8 cellular contexts compared by ENCODE assay signal in the genomic region with DNA sequence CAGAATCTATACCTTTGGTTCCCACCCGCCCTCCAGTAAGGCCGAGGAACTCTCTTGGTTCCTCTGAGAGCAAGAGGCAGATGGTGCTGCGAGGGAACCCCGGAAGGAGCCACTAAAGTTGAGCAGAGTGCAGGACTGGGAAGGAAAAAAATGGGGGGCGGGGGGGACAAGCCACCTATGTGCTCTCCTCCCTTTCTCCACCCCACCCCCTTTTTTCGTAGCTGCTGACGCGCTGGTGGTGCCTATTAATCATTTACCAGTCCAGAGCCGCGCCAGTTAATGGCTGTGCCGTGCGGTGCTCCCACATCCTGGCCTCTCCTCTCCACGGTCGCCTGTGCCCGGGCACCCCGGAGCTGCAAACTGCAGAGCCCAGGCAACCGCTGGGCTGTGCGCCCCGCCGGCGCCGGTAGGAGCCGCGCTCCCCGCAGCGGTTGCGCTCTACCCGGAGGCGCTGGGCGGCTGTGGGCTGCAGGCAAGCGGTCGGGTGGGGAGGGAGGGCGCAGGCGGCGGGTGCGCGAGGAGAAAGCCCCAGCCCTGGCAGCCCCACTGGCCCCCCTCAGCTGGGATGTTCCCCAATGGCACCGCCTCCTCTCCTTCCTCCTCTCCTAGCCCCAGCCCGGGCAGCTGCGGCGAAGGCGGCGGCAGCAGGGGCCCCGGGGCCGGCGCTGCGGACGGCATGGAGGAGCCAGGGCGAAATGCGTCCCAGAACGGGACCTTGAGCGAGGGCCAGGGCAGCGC. TPM values are rescaled to one million over a fixed set of nuclear protein-coding genes. Genes with fewer than 3 reads are reported as not detected.
DNase-seq lines count a peak whose midpoint lies in the region; ATAC-seq, FAIRE-seq and TF ChIP-seq lines count a peak whose summit lies in the region.

No MANE protein-coding gene starts in this region.

- no peak for FAIRE-seq in astrocyte (lab: Jason Lieb, UNC)
- no peak for FAIRE-seq in keratinocyte (lab: Jason Lieb, UNC)

- H3K9ac ChIP-seq in astrocyte (ENCODE audit: low read length): no peak overlapping the region
- no peak overlapping the region for H3K9ac ChIP-seq in keratinocyte (ENCODE audit: control insufficient read depth, extremely low read depth, insufficient read depth, low read length)

- TF ChIP-seq CTCF in astrocyte (IDR thresholded peaks at IDR 0.05; ENCODE audit: insufficient read depth, low read depth, low read length): no peak
- TF ChIP-seq CTCF in keratinocyte (optimal IDR thresholded peaks at IDR 0.05 in 1 of 3, IDR thresholded peaks at IDR 0.05 in 1 of 3, conservative IDR thresholded peaks at IDR 0.05 in 1 of 3; ENCODE audit: extremely low read depth in 1 of 3, insufficient read depth in 2 of 3, low read length in 3 of 3): no peak

- H3K27ac ChIP-seq in astrocyte (ENCODE audit: low read depth, low read length) (no peak overlapping the region), keratinocyte (ENCODE audit: control insufficient read depth, insufficient read depth, low read length) (no peak overlapping the region)

- peak overlapping the region; percentile 64 for H2AFZ ChIP-seq in astrocyte (ENCODE audit: low read depth, low read length)
- H2AFZ ChIP-seq in keratinocyte (ENCODE audit: control insufficient read depth, low read length): no peak overlapping the region

- H3K27ac Mint-ChIP-seq in astrocyte (ENCODE audit: unreplicated experiment): peak overlapping the region; percentile 23
- H3K27ac Mint-ChIP-seq in stimulated activated naive CD8-positive, alpha-beta T cell treated with anti-CD3 and anti-CD28 coated beads, Interleukin-15, amount 100 ng/mL, for 72 hours: no peak overlapping the region

- peak; percentile 83 for ATAC-seq in stimulated activated naive CD8-positive, alpha-beta T cell treated with anti-CD3 and anti-CD28 coated beads, Interleukin-15, amount 100 ng/mL, for 72 hours

- H3K36me3 ChIP-seq in astrocyte (ENCODE audit: insufficient read depth, low read length) (no peaks in the 10 kb centered on the region), keratinocyte (ENCODE audit: control insufficient read depth in 2 of 2, extremely low read depth in 1 of 2, insufficient read depth in 2 of 2, low read length in 2 of 2) (no peaks in the 10 kb centered on the region)

- peaks cover 15% of the 10 kb centered on the region for H3K4me1 ChIP-seq in astrocyte (ENCODE audit: insufficient read depth, low read length)
- peaks cover 20% of the 10 kb centered on the region for H3K4me1 ChIP-seq in keratinocyte (ENCODE audit: control insufficient read depth, extremely low read depth, insufficient read depth, low read length)

- H3K27me3 ChIP-seq in astrocyte (ENCODE audit: insufficient read depth, low read length) (peaks cover 47% of the 10 kb centered on the region), keratinocyte (ENCODE audit: control insufficient read depth, extremely low read depth, insufficient read depth, low read length) (peaks cover 50% of the 10 kb centered on the region)

- H3K27me3 Mint-ChIP-seq in astrocyte (ENCODE audit: low read depth, unreplicated experiment): peaks cover 59% of the 10 kb centered on the region
- peaks cover 63% of the 10 kb centered on the region for H3K27me3 Mint-ChIP-seq in stimulated activated naive CD8-positive, alpha-beta T cell treated with anti-CD3 and anti-CD28 coated beads, Interleukin-15, amount 100 ng/mL, for 72 hours

- peak overlapping the region; percentile 49 for H3K4me3 ChIP-seq in astrocyte (ENCODE audit: insufficient read depth, low read depth, low read length)
- H3K4me3 ChIP-seq in keratinocyte (ENCODE audit: control insufficient read depth in 2 of 3, extremely low read depth in 1 of 3, insufficient read depth in 2 of 3, low read depth in 1 of 3, low read length in 3 of 3): peak overlapping the region in 1 of 3 experiments; percentile 64

- H3K9me1 ChIP-seq in keratinocyte (ENCODE audit: control insufficient read depth, extremely low read depth, insufficient read depth, low read length): no peaks in the 10 kb centered on the region

- H3K4me2 ChIP-seq in astrocyte (ENCODE audit: low read length) (peak overlapping the region; percentile 89), keratinocyte (ENCODE audit: control insufficient read depth, extremely low read depth, insufficient read depth, low read depth, low read length) (peak overlapping the region; percentile 86)

- peaks cover 8% of the 10 kb centered on the region for H3K9me3 ChIP-seq in astrocyte (ENCODE audit: insufficient read depth, low read depth, low read length)
- peaks cover 7% of the 10 kb centered on the region for H3K9me3 ChIP-seq in keratinocyte (ENCODE audit: control insufficient read depth, low read depth, low read length)

- H3K4me3 Mint-ChIP-seq in astrocyte (ENCODE audit: unreplicated experiment): peak overlapping the region; percentile 74
- H3K4me3 Mint-ChIP-seq in stimulated activated naive CD8-positive, alpha-beta T cell treated with anti-CD3 and anti-CD28 coated beads, Interleukin-15, amount 100 ng/mL, for 72 hours: peak overlapping the region; percentile 64 to 82

- H4K20me1 ChIP-seq in astrocyte (ENCODE audit: insufficient read depth, low read length) (no peaks in the 10 kb centered on the region), keratinocyte (ENCODE audit: control insufficient read depth, extremely low read depth, insufficient read depth, low read length) (peaks cover 2% of the 10 kb centered on the region)

- H3K36me3 Mint-ChIP-seq in astrocyte (ENCODE audit: low read depth, unreplicated experiment): peaks cover 3% of the 10 kb centered on the region

- DNase-seq in activated T-cell treated with anti-CD3 and anti-CD28 coated beads, Interleukin-2, amount 50 U/mL, for 1 hour: peak; percentile 22
- DNase-seq in activated T-cell treated with anti-CD3 and anti-CD28 coated beads for 4 hours: no peak
- DNase-seq in astrocyte (ENCODE audit: low read depth): peak; percentile 33
- no peak for DNase-seq in keratinocyte (ENCODE audit: low read depth, low spot score)
- no peak for DNase-seq in stimulated activated naive CD8-positive, alpha-beta T cell treated with anti-CD3 and anti-CD28 coated beads, Interleukin-15, amount 100 ng/mL, for 72 hours
- no peak for DNase-seq in mesenteric fat pad (ENCODE audit: low spot score)
- no peak for DNase-seq in NCI-H2029 (lab: John Stamatoyannopoulos, UW)
- DNase-seq in COLO829 (ENCODE audit: low spot score): no peak

- H3K79me2 ChIP-seq in astrocyte (ENCODE audit: insufficient read depth, low read length) (no peaks in the 10 kb centered on the region), keratinocyte (ENCODE audit: control insufficient read depth, insufficient read depth, low read length) (no peaks in the 10 kb centered on the region)

- peaks cover 3% of the 10 kb centered on the region for H3K4me1 Mint-ChIP-seq in astrocyte (ENCODE audit: low read depth, unreplicated experiment)
- peaks cover 42% of the 10 kb centered on the region for H3K4me1 Mint-ChIP-seq in stimulated activated naive CD8-positive, alpha-beta T cell treated with anti-CD3 and anti-CD28 coated beads, Interleukin-15, amount 100 ng/mL, for 72 hours

- dilution Hi-C loops in keratinocyte (cut with MboI; ENCODE audit: extremely low pct_ligation_motif_present, low sequenced_read_pairs): no loop called here

- H3K9me3 Mint-ChIP-seq in astrocyte (ENCODE audit: unreplicated experiment): peaks cover 17% of the 10 kb centered on the region
- H3K9me3 Mint-ChIP-seq in stimulated activated naive CD8-positive, alpha-beta T cell treated with anti-CD3 and anti-CD28 coated beads, Interleukin-15, amount 100 ng/mL, for 72 hours: no peaks in the 10 kb centered on the region

RNA-seq across cellular contexts. Expression of a gene that starts 1.3 kb away (rescaled TPM):
- not detected in 2 replicates for total RNA-seq in astrocyte
- 0.03 to 0.05 TPM in 2 of 3 replicates, not detected in the other for polyA plus RNA-seq in keratinocyte
- polyA plus RNA-seq in keratinocyte (2011; ENCODE audit: low read depth): not detected
- polyA plus RNA-seq in keratinocyte (2011; cell fraction: cytosol; rRNA removed): 0.05 and 0.06 TPM in 2 replicates
- 0.31 and 0.35 TPM in 2 replicates for polyA plus RNA-seq in keratinocyte (2011; cell fraction: nucleus; rRNA removed)
- polyA plus RNA-seq in keratinocyte (2012; ENCODE audit: low replicate concordance): not detected in 2 replicates
- polyA minus RNA-seq in keratinocyte: 0.06 TPM in 1 of 3 replicates, not detected in the others
- polyA minus RNA-seq in keratinocyte (2011; cell fraction: cytosol; rRNA and poly(A)+ RNA removed): 1.3 TPM
- polyA minus RNA-seq in keratinocyte (2011; cell fraction: nucleus; rRNA and poly(A)+ RNA removed): 0.42 and 0.78 TPM in 2 replicates
- total RNA-seq in mesenteric fat pad: 0.29 TPM

RNA-seq across cellular contexts. Expression of a gene that starts 46.9 kb away (rescaled TPM):
- not detected in 2 replicates for total RNA-seq in astrocyte
- polyA plus RNA-seq in keratinocyte: not detected in 3 replicates
- not detected for polyA plus RNA-seq in keratinocyte (2011; ENCODE audit: low read depth)
- not detected in 2 replicates for polyA plus RNA-seq in keratinocyte (2011; cell fraction: cytosol; rRNA removed)
- polyA plus RNA-seq in keratinocyte (2011; cell fraction: nucleus; rRNA removed): not detected in 2 replicates
- polyA plus RNA-seq in keratinocyte (2012; ENCODE audit: low replicate concordance): not detected in 2 replicates
- polyA minus RNA-seq in keratinocyte: not detected in 3 replicates
- polyA minus RNA-seq in keratinocyte (2011; cell fraction: cytosol; rRNA and poly(A)+ RNA removed): not detected
- not detected in 2 replicates for polyA minus RNA-seq in keratinocyte (2011; cell fraction: nucleus; rRNA and poly(A)+ RNA removed)
- 35.6 TPM for total RNA-seq in mesenteric fat pad

Comparison
In these comparisons a context has a peak if more than half of its experiments do, and no peak if none do; other contexts are left out.
1. DNase-seq: peak in activated T-cell treated with anti-CD3 and anti-CD28 coated beads, Interleukin-2, amount 50 U/mL, for 1 hour (single experiment) and astrocyte (single experiment); none in activated T-cell treated with anti-CD3 and anti-CD28 coated beads for 4 hours (single experiment), keratinocyte (single experiment), stimulated activated naive CD8-positive, alpha-beta T cell treated with anti-CD3 and anti-CD28 coated beads, Interleukin-15, amount 100 ng/mL, for 72 hours (0 of 2), mesenteric fat pad (single experiment), NCI-H2029 (single experiment) and COLO829 (single experiment).
2. RNA of a gene that starts 46.9 kb away (total RNA-seq): 35.6 TPM in mesenteric fat pad (single experiment); not detected in astrocyte; every median in the first group is over 10 times any median in the second.